In the genomic region with DNA sequence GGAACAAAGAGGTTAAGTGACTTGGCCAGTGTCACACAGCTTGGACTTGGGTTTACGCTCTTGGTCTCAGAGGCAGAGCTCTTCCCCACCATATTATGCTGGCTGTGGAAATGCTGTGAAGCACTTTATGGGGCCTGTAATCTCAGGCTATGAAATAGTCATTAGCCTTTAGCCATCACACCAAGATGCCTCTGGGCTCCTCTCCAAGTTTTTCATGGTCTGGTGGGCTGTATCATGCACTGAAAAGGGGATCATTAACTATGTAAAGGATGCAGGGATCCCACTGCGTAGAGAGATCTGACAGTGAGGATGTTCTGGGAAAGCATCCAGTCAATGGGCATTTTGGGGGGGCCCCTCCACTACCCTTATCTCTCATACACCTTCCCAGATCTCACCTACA, we compare ENCODE assay signal across 32 cellular contexts. TPM values are rescaled to one million over a fixed set of nuclear protein-coding genes. Genes with fewer than 3 reads are reported as not detected.
DNase-seq lines count a peak whose midpoint lies in the region; ATAC-seq, FAIRE-seq and TF ChIP-seq lines count a peak whose summit lies in the region.
"Had no signal": no experiment of that assay in that cellular context is flagged by ENCODE, and none has a peak within 500 bp of the region (broad histone marks: within the 10 kb centered on the region; RNA-seq: fewer than 3 reads in every experiment).

No MANE protein-coding gene starts in this region.

- peaks cover 16% of the 10 kb centered on the region for H3K79me1 ChIP-seq in trophoblast cell (ENCODE audit: low read length)

- H3K23ac ChIP-seq in trophoblast cell (ENCODE audit: low read length) = no peak overlapping the region

- no peak overlapping the region for H3K18ac ChIP-seq in trophoblast cell (ENCODE audit: low read length)

- no peaks in the 10 kb centered on the region for H3K36me3 Mint-ChIP-seq in activated CD8-positive, alpha-beta T cell treated with anti-CD3 and anti-CD28 coated beads, Interleukin-2, amount 10 ng/mL, durations not matched to agents 7 days and 5 days (ENCODE audit: low read depth)
- no peaks in the 10 kb centered on the region for H3K36me3 Mint-ChIP-seq in activated CD8-positive, alpha-beta T cell treated with anti-CD3 and anti-CD28 coated beads for 36 hours (ENCODE audit: low read depth)
- no peaks in the 10 kb centered on the region for H3K36me3 Mint-ChIP-seq in astrocyte (ENCODE audit: low read depth, unreplicated experiment)
- no peaks in the 10 kb centered on the region for H3K36me3 Mint-ChIP-seq in CD4-positive, alpha-beta memory T cell
- H3K36me3 Mint-ChIP-seq: natural killer cell; stimulated activated memory B cell treated with anti-CD40 and anti-IgM and Interleukin-4, amounts not matched to agents 10 μg/mL and 1 μg/mL and 100 μg/mL, for 72 hours had no signal

- H3K9me3 ChIP-seq in astrocyte (ENCODE audit: insufficient read depth, low read depth, low read length) (no peaks in the 10 kb centered on the region), trophoblast cell (ENCODE audit: insufficient read depth, low read depth, low read length) (peaks cover 2% of the 10 kb centered on the region), heart left ventricle (no peaks in the 10 kb centered on the region)
- no peaks in the 10 kb centered on the region for H3K9me3 ChIP-seq in CD4-positive, alpha-beta memory T cell (ENCODE audit: control insufficient read depth in 1 of 2, low read length in 2 of 2)
- H3K9me3 ChIP-seq: Caco-2, right atrium auricular region, spleen had no signal

- H4K20me1 ChIP-seq in astrocyte (ENCODE audit: insufficient read depth, low read length) = no peaks in the 10 kb centered on the region

- TF ChIP-seq POLR2A in heart left ventricle (IDR thresholded peaks at IDR 0.05) = no peak

- TF ChIP-seq CTCF in activated CD8-positive, alpha-beta T cell treated with anti-CD3 and anti-CD28 coated beads for 36 hours (IDR thresholded peaks at IDR 0.05) = no peak
- no peak for TF ChIP-seq CTCF in astrocyte (IDR thresholded peaks at IDR 0.05; ENCODE audit: insufficient read depth, low read depth, low read length)
- TF ChIP-seq CTCF in heart left ventricle (IDR thresholded peaks at IDR 0.05) = no peak

- FAIRE-seq in astrocyte (lab: Jason Lieb, UNC) = no peak
- FAIRE-seq: GM12891, TTC549, urothelium cell line had no signal

- no peaks in the 10 kb centered on the region for H3K4me1 Mint-ChIP-seq in activated CD8-positive, alpha-beta T cell treated with anti-CD3 and anti-CD28 coated beads, Interleukin-2, amount 10 ng/mL, durations not matched to agents 7 days and 5 days (ENCODE audit: low read depth)
- H3K4me1 Mint-ChIP-seq in activated CD8-positive, alpha-beta T cell treated with anti-CD3 and anti-CD28 coated beads for 36 hours (ENCODE audit: low read depth) = no peaks in the 10 kb centered on the region
- H3K4me1 Mint-ChIP-seq in astrocyte (ENCODE audit: low read depth, unreplicated experiment) = peaks cover 40% of the 10 kb centered on the region
- H3K4me1 Mint-ChIP-seq in CD4-positive, alpha-beta memory T cell = no peaks in the 10 kb centered on the region
- H3K4me1 Mint-ChIP-seq: natural killer cell; stimulated activated memory B cell treated with anti-CD40 and anti-IgM and Interleukin-4, amounts not matched to agents 10 μg/mL and 1 μg/mL and 100 μg/mL, for 72 hours had no signal

- no peak overlapping the region for H4K8ac ChIP-seq in trophoblast cell (ENCODE audit: low read depth, low read length)

- H2BK12ac ChIP-seq in trophoblast cell (ENCODE audit: low read length) = peak overlapping the region; percentile 33

- no CpG with 5 or more reads among the region's 2 CpGs for WGBS in trophoblast cell (ENCODE audit: extremely low coverage, insufficient coverage, insufficient read length)
- 94 to 100% (median 96%) methylated on average over 2 of the region's 2 CpGs for WGBS in heart left ventricle, 4 donors

- H3K27ac ChIP-seq in astrocyte (ENCODE audit: low read depth, low read length) = no peak overlapping the region
- H3K27ac ChIP-seq in trophoblast cell (ENCODE audit: low read depth, low read length) = peak overlapping the region; percentile 53
- no peak overlapping the region for H3K27ac ChIP-seq in CD4-positive, alpha-beta memory T cell (ENCODE audit: low read depth, low read length)
- no peak overlapping the region for H3K27ac ChIP-seq in heart left ventricle
- H3K27ac ChIP-seq: foreskin keratinocyte, spleen had no signal

- peaks cover 11% of the 10 kb centered on the region for H3K27me3 Mint-ChIP-seq in activated CD8-positive, alpha-beta T cell treated with anti-CD3 and anti-CD28 coated beads, Interleukin-2, amount 10 ng/mL, durations not matched to agents 7 days and 5 days (ENCODE audit: low read depth)
- H3K27me3 Mint-ChIP-seq in activated CD8-positive, alpha-beta T cell treated with anti-CD3 and anti-CD28 coated beads for 36 hours = peaks cover 7% of the 10 kb centered on the region
- no peaks in the 10 kb centered on the region for H3K27me3 Mint-ChIP-seq in astrocyte (ENCODE audit: low read depth, unreplicated experiment)
- peaks cover 12 to 15% of the 10 kb centered on the region in 2 donors for H3K27me3 Mint-ChIP-seq in CD4-positive, alpha-beta memory T cell

- H3K9ac ChIP-seq in astrocyte (ENCODE audit: low read length) (no peak overlapping the region), trophoblast cell (ENCODE audit: low read length) (no peak overlapping the region)

- ATAC-seq in activated CD8-positive, alpha-beta T cell treated with anti-CD3 and anti-CD28 coated beads, Interleukin-2, amount 10 ng/mL, durations not matched to agents 7 days and 5 days = no peak
- ATAC-seq in activated CD8-positive, alpha-beta T cell treated with anti-CD3 and anti-CD28 coated beads for 36 hours = no peak
- no peak for ATAC-seq in heart left ventricle
- ATAC-seq: stimulated activated memory B cell treated with anti-CD40 and anti-IgM and Interleukin-4, amounts not matched to agents 10 μg/mL and 1 μg/mL and 100 μg/mL, for 72 hours had no signal

- CTCF ChIA-PET in activated CD8-positive, alpha-beta T cell treated with anti-CD3 and anti-CD28 coated beads, Interleukin-2, amount 10 ng/mL, durations not matched to agents 7 days and 5 days (lab: Charles Lee) = no interaction called here
- CTCF ChIA-PET in activated CD8-positive, alpha-beta T cell treated with anti-CD3 and anti-CD28 coated beads for 36 hours (lab: Charles Lee) = no interaction called here
- CTCF ChIA-PET in CD4-positive, alpha-beta memory T cell (lab: Charles Lee; ENCODE audit: partially characterized antibody) = no interaction called here

- no peaks in the 10 kb centered on the region for H3K9me3 Mint-ChIP-seq in activated CD8-positive, alpha-beta T cell treated with anti-CD3 and anti-CD28 coated beads, Interleukin-2, amount 10 ng/mL, durations not matched to agents 7 days and 5 days (ENCODE audit: insufficient read depth)
- no peaks in the 10 kb centered on the region for H3K9me3 Mint-ChIP-seq in activated CD8-positive, alpha-beta T cell treated with anti-CD3 and anti-CD28 coated beads for 36 hours
- no peaks in the 10 kb centered on the region for H3K9me3 Mint-ChIP-seq in astrocyte (ENCODE audit: unreplicated experiment)
- H3K9me3 Mint-ChIP-seq in CD4-positive, alpha-beta memory T cell = peaks cover 0 to 3% (median 0%) of the 10 kb centered on the region in 8 donors
- H3K9me3 Mint-ChIP-seq: activated T-cell treated with anti-CD3 and anti-CD28 coated beads, Interleukin-2, amount 50 U/mL, for 24 hours; H9; natural killer cell; stimulated activated memory B cell treated with anti-CD40 and anti-IgM and Interleukin-4, amounts not matched to agents 10 μg/mL and 1 μg/mL and 100 μg/mL, for 72 hours had no signal

- peak overlapping the region; percentile 55 for H2BK120ac ChIP-seq in trophoblast cell (ENCODE audit: insufficient read depth, low read length, poor library complexity)

- intact Hi-C loops in activated CD8-positive, alpha-beta T cell treated with anti-CD3 and anti-CD28 coated beads for 36 hours (cut with micrococcal nuclease) = no loop called here
- intact Hi-C loops in CD4-positive, alpha-beta memory T cell (cut with micrococcal nuclease) = no loop called here
- intact Hi-C loops in heart left ventricle (cut with DNase I) = no loop called here

- no peak overlapping the region for H3K4ac ChIP-seq in trophoblast cell (ENCODE audit: low read depth, low read length)

- H2AFZ ChIP-seq in astrocyte (ENCODE audit: low read depth, low read length) = no peak overlapping the region
- H2AFZ ChIP-seq in trophoblast cell (ENCODE audit: insufficient read depth, low read length, poor library complexity) = no peak overlapping the region

- H3K4me1 ChIP-seq in astrocyte (ENCODE audit: insufficient read depth, low read length) = peaks cover 12% of the 10 kb centered on the region
- peaks cover 34 to 45% of the 10 kb centered on the region in 2 experiments for H3K4me1 ChIP-seq in trophoblast cell (ENCODE audit: control insufficient read depth in 1 of 2, insufficient read depth in 2 of 2, low read length in 2 of 2)
- no peaks in the 10 kb centered on the region for H3K4me1 ChIP-seq in CD4-positive, alpha-beta memory T cell (ENCODE audit: insufficient read depth, low read length)
- peaks cover 0 to 19% (median 4%) of the 10 kb centered on the region in 12 donors for H3K4me1 ChIP-seq in heart left ventricle
- H3K4me1 ChIP-seq: spleen had no signal

- no peak overlapping the region for H3K14ac ChIP-seq in trophoblast cell (ENCODE audit: low read length)

- no peak overlapping the region for H3K4me3 ChIP-seq in astrocyte (ENCODE audit: insufficient read depth, low read depth, low read length)
- no peak overlapping the region for H3K4me3 ChIP-seq in trophoblast cell (ENCODE audit: low read depth, low read length)
- no peak overlapping the region for H3K4me3 ChIP-seq in CD4-positive, alpha-beta memory T cell (ENCODE audit: low read length in 2 of 2)
- H3K4me3 ChIP-seq in heart left ventricle = no peak overlapping the region
- H3K4me3 ChIP-seq: right atrium auricular region, spleen had no signal

- peak overlapping the region; percentile 9 for H2AK5ac ChIP-seq in trophoblast cell (ENCODE audit: low read length)

- H3K4me2 ChIP-seq in astrocyte (ENCODE audit: low read length) = no peak overlapping the region
- no peak overlapping the region for H3K4me2 ChIP-seq in trophoblast cell (ENCODE audit: low read length)

- no peak overlapping the region for H4K12ac ChIP-seq in trophoblast cell (ENCODE audit: low read depth, low read length)

- H3K79me2 ChIP-seq in astrocyte (ENCODE audit: insufficient read depth, low read length) (no peaks in the 10 kb centered on the region), trophoblast cell (ENCODE audit: control insufficient read depth, insufficient read depth, low read length, poor library complexity) (peaks cover 4% of the 10 kb centered on the region)

- H3K27me3 ChIP-seq in astrocyte (ENCODE audit: insufficient read depth, low read length) (no peaks in the 10 kb centered on the region), trophoblast cell (ENCODE audit: insufficient read depth, low read length) (no peaks in the 10 kb centered on the region), heart left ventricle (no peaks in the 10 kb centered on the region)
- H3K27me3 ChIP-seq in CD4-positive, alpha-beta memory T cell (ENCODE audit: insufficient read depth, low read length) = no peaks in the 10 kb centered on the region
- H3K27me3 ChIP-seq: foreskin keratinocyte, right atrium auricular region had no signal

- no peak overlapping the region for H3K27ac Mint-ChIP-seq in activated CD8-positive, alpha-beta T cell treated with anti-CD3 and anti-CD28 coated beads, Interleukin-2, amount 10 ng/mL, durations not matched to agents 7 days and 5 days
- H3K27ac Mint-ChIP-seq in activated CD8-positive, alpha-beta T cell treated with anti-CD3 and anti-CD28 coated beads for 36 hours = no peak overlapping the region
- peak overlapping the region; percentile 77 for H3K27ac Mint-ChIP-seq in astrocyte (ENCODE audit: unreplicated experiment)
- H3K27ac Mint-ChIP-seq in CD4-positive, alpha-beta memory T cell = no peak overlapping the region
- H3K27ac Mint-ChIP-seq: activated T-cell treated with anti-CD3 and anti-CD28 coated beads, Interleukin-2, amount 50 U/mL, for 24 hours; natural killer cell; stimulated activated memory B cell treated with anti-CD40 and anti-IgM and Interleukin-4, amounts not matched to agents 10 μg/mL and 1 μg/mL and 100 μg/mL, for 72 hours had no signal

- no peak overlapping the region for H3K4me3 Mint-ChIP-seq in activated CD8-positive, alpha-beta T cell treated with anti-CD3 and anti-CD28 coated beads, Interleukin-2, amount 10 ng/mL, durations not matched to agents 7 days and 5 days
- H3K4me3 Mint-ChIP-seq in activated CD8-positive, alpha-beta T cell treated with anti-CD3 and anti-CD28 coated beads for 36 hours = no peak overlapping the region
- H3K4me3 Mint-ChIP-seq in astrocyte (ENCODE audit: unreplicated experiment) = no peak overlapping the region
- no peak overlapping the region for H3K4me3 Mint-ChIP-seq in CD4-positive, alpha-beta memory T cell
- H3K4me3 Mint-ChIP-seq: activated T-cell treated with anti-CD3 and anti-CD28 coated beads, Interleukin-2, amount 50 U/mL, for 24 hours; H9; natural killer cell; stimulated activated memory B cell treated with anti-CD40 and anti-IgM and Interleukin-4, amounts not matched to agents 10 μg/mL and 1 μg/mL and 100 μg/mL, for 72 hours had no signal

- DNase-seq in activated CD8-positive, alpha-beta T cell treated with anti-CD3 and anti-CD28 coated beads, Interleukin-2, amount 10 ng/mL, durations not matched to agents 7 days and 5 days = peak; percentile 4
- no peak for DNase-seq in activated CD8-positive, alpha-beta T cell treated with anti-CD3 and anti-CD28 coated beads for 36 hours
- DNase-seq in NCI-H2081 treated with DMSO at 0.1 percent for 48 hours (lab: John Stamatoyannopoulos, UW) (peak; percentile 7), astrocyte (ENCODE audit: low read depth) (no peak), trophoblast cell (no peak), DMS53 treated with DMSO at 0.1 percent for 48 hours (lab: John Stamatoyannopoulos, UW; ENCODE audit: unreplicated experiment) (no peak), heart left ventricle (no peak)
- DNase-seq in CD4-positive, alpha-beta memory T cell = no peak
- DNase-seq: activated CD4-positive, alpha-beta T cell treated with anti-CD3 and anti-CD28 coated beads for 1 hour; activated naive CD4-positive, alpha-beta T cell; activated T-cell treated with anti-CD3 and anti-CD28 coated beads, Interleukin-2, amount 50 U/mL, for 24 hours; Caco-2; effector CD4-positive, alpha-beta T cell; erythroblast; H9; hypothalamus; Karpas-422; natural killer cell; NCI-H2107; spleen; stimulated activated CD4-positive, alpha-beta T cell treated with anti-CD3 and anti-CD28 coated beads, Interleukin-2, amount 100 ng/mL, for 48 hours; T-helper 1 cell had no signal

- peak overlapping the region; percentile 3 for H4K91ac ChIP-seq in trophoblast cell (ENCODE audit: low read depth, low read length)

- H2BK5ac ChIP-seq in trophoblast cell (ENCODE audit: low read depth, low read length, poor library complexity) = no peak overlapping the region

- POLR2A ChIA-PET in activated CD8-positive, alpha-beta T cell treated with anti-CD3 and anti-CD28 coated beads, Interleukin-2, amount 10 ng/mL, durations not matched to agents 7 days and 5 days (lab: Charles Lee) = no interaction called here
- POLR2A ChIA-PET in activated CD8-positive, alpha-beta T cell treated with anti-CD3 and anti-CD28 coated beads for 36 hours (lab: Charles Lee) = no interaction called here
- POLR2A ChIA-PET in CD4-positive, alpha-beta memory T cell (lab: Charles Lee; ENCODE audit: partially characterized antibody) = no interaction called here

- no peaks in the 10 kb centered on the region for H3K36me3 ChIP-seq in astrocyte (ENCODE audit: insufficient read depth, low read length)
- H3K36me3 ChIP-seq in trophoblast cell (ENCODE audit: control insufficient read depth in 1 of 2, insufficient read depth in 2 of 2, low read length in 2 of 2) = no peaks in the 10 kb centered on the region
- no peaks in the 10 kb centered on the region for H3K36me3 ChIP-seq in CD4-positive, alpha-beta memory T cell (ENCODE audit: insufficient read depth, low read length)
- H3K36me3 ChIP-seq in heart left ventricle = no peaks in the 10 kb centered on the region
- H3K36me3 ChIP-seq: right atrium auricular region, spleen had no signal

RNA-seq across cellular contexts. Expression of gene FRMPD2, which starts 19.8 kb away (rescaled TPM):
- not detected for total RNA-seq in activated CD8-positive, alpha-beta T cell treated with anti-CD3 and anti-CD28 coated beads, Interleukin-2, amount 10 ng/mL, durations not matched to agents 7 days and 5 days
- total RNA-seq in activated CD8-positive, alpha-beta T cell treated with anti-CD3 and anti-CD28 coated beads for 36 hours = not detected
- 0.39 and 0.43 TPM in 2 replicates for total RNA-seq in astrocyte
- polyA plus RNA-seq in trophoblast cell (2013) = 1.1 and 1.3 TPM in 2 replicates
- total RNA-seq in CD4-positive, alpha-beta memory T cell = not detected
- polyA plus RNA-seq in CD4-positive, alpha-beta memory T cell = not detected
- under 1 TPM in 2 of 9 donors, not detected in 7; 0.20 to 0.66 TPM for total RNA-seq in heart left ventricle
- not detected for polyA plus RNA-seq in heart left ventricle
- total RNA-seq: Caco-2, foreskin keratinocyte, osteoblast had no signal
- polyA plus RNA-seq: adipose tissue, BJ, foreskin keratinocyte, liver, spleen had no signal

RNA-seq across cellular contexts. Expression of gene MAPK8, which starts 51.7 kb away (rescaled TPM):
- 10 to 100 TPM; 29.4 to 30.7 TPM for total RNA-seq in activated CD8-positive, alpha-beta T cell treated with anti-CD3 and anti-CD28 coated beads, Interleukin-2, amount 10 ng/mL, durations not matched to agents 7 days and 5 days
- total RNA-seq in activated CD8-positive, alpha-beta T cell treated with anti-CD3 and anti-CD28 coated beads for 36 hours = 10 to 100 TPM; 40.5 to 41.1 TPM
- total RNA-seq in astrocyte (47.4 and 48.8 TPM in 2 replicates), heart left ventricle (10 to 100 TPM; 22.8 to 36.8 (median 31.8) TPM)
- 24.1 and 24.6 TPM in 2 replicates for polyA plus RNA-seq in trophoblast cell (2013)
- 10 to 100 TPM; 47.6 to 49.9 TPM for total RNA-seq in CD4-positive, alpha-beta memory T cell
- polyA plus RNA-seq in CD4-positive, alpha-beta memory T cell = 10 to 100 TPM; 13.3 to 22.3 TPM
- polyA plus RNA-seq in heart left ventricle = 10 to 100 TPM in 1 of 2 donors, 1 to 10 TPM in 1; 4.2 to 17.7 TPM

Comparison
In these comparisons a context has a peak if more than half of its experiments do, and no peak if none do; other contexts are left out.
1. DNase-seq: peak in activated CD8-positive, alpha-beta T cell treated with anti-CD3 and anti-CD28 coated beads, Interleukin-2, amount 10 ng/mL, durations not matched to agents 7 days and 5 days (single experiment) and NCI-H2081 treated with DMSO at 0.1 percent for 48 hours (single experiment); none in activated CD8-positive, alpha-beta T cell treated with anti-CD3 and anti-CD28 coated beads for 36 hours (single experiment), astrocyte (single experiment), trophoblast cell (0 of 2), DMS53 treated with DMSO at 0.1 percent for 48 hours (single experiment), CD4-positive, alpha-beta memory T cell (0 of 5) and heart left ventricle (0 of 5).